ENCODE assay signal across 20 cellular contexts in the genomic region with DNA sequence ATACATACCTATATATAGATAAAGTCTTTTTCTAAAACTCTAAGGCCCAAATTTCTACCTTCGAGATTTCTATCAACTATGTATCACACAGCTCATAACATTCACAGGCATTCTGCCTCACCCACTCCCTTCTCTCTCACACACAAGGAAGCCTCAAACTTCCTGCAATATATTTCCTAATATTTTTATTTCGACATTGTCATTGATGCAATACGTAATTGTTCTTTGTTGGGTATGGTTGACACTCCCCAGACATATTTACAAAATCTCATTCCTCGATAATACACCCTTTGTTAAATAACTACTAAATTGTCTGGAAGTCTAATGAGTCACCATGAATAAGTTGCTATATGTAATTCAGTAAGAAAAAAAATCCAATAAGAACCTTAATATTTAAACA.
"Had no signal": no experiment of that assay in that cellular context is flagged by ENCODE, and none has a peak within 500 bp of the region (broad histone marks: within the 10 kb centered on the region; RNA-seq: fewer than 3 reads in every experiment).

No MANE protein-coding gene starts in this region.

- ATAC-seq: activated CD8-positive, alpha-beta T cell treated with anti-CD3 and anti-CD28 coated beads for 36 hours; activated naive CD4-positive, alpha-beta T cell treated with anti-CD3 and anti-CD28 coated beads, Interleukin-2, amount 50 U/mL, for 72 hours; activated T-cell treated with anti-CD3 and anti-CD28 coated beads, Interleukin-2, amount 50 U/mL, for 72 hours; left lung; natural killer cell treated with Interleukin-12 subunit alpha and Interleukin-12 subunit beta and Interleukin-15 and Interleukin-18, amount 100 ng/mL, for 72 hours; right cardiac atrium; T-helper 17 cell; WTC11 had no signal

- H3K4me3 ChIP-seq: hepatocyte, left lung had no signal

- FAIRE-seq: small intestine had no signal

- DNase-seq: activated CD4-positive, alpha-beta T cell treated with anti-CD3 and anti-CD28 coated beads for 48 hours; activated CD8-positive, alpha-beta T cell treated with anti-CD3 and anti-CD28 coated beads for 36 hours; activated gamma-delta T cell; activated T-cell treated with anti-CD3 and anti-CD28 coated beads, Interleukin-2, amount 50 U/mL, for 72 hours; effector memory CD4-positive, alpha-beta T cell; islet precursor cell; left lung; mesenchymal stem cell; nucleus accumbens; right cardiac atrium; small intestine; stimulated activated CD4-positive, alpha-beta T cell treated with anti-CD3 and anti-CD28 coated beads, Interleukin-4, amount 100 ng/mL, for 4 hours; stimulated activated CD8-positive, alpha-beta memory T cell treated with anti-CD3 and anti-CD28 coated beads, Interleukin-4, amount 100 ng/mL, for 48 hours; stimulated activated naive CD4-positive, alpha-beta T cell treated with Interleukin-2 at 50 U/mL for 16 hours; substantia nigra; T-helper 17 cell had no signal

- H3K27ac ChIP-seq: hepatocyte, left lung had no signal

- H3K27me3 ChIP-seq: hepatocyte, left lung had no signal

- H3K36me3 ChIP-seq: left lung had no signal

- H3K9me3 ChIP-seq: left lung had no signal
